In the genomic region with DNA sequence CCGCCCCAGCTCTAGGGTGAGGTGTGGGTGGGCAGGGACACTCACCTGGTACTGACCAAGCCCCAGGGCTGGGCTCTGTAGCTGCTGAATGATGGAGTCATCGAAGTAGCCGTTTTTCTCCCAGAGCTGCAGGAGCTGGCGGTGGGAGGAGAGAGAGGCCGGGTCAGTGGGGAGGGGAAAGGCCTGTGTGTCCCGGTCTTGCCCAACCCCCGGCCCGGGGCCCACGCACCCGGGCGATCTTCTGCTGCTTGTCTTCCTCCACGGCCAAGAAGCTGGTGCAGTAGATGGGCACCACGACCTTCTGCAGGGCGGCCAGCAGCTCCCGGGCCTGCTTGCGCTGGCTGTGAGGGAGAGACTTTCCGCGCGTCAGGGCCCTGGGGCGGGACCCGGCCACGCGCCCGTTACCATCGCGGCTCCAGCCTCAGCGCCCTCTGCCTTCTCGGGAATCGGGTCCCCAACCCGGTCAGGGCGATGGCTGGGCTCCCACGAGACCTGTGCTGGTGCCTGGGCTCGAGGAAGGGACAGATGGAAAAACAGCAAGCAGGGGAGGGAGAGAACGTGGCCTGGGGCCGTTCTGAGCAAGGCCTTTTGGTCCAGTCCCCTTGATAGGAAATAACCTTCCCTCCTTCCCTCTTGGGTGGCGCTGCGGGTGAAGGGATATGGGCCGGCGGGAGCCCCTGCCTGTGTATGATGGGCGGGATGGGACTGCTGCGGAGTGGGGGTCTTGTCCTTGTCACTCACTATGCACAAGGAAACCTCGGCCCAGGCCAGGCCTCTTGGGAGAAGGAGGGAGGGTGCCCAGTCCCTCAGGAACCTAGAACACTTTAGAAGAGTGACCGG, we compare ENCODE assay signal across 13 cellular contexts. TPM values are rescaled to one million over a fixed set of nuclear protein-coding genes. Genes with fewer than 3 reads are reported as not detected.
DNase-seq lines count a peak whose midpoint lies in the region; ATAC-seq and TF ChIP-seq lines count a peak whose summit lies in the region.
"Had no signal": no experiment of that assay in that cellular context is flagged by ENCODE, and none has a peak within 500 bp of the region (broad histone marks: within the 10 kb centered on the region; RNA-seq: fewer than 3 reads in every experiment).

No MANE protein-coding gene starts in this region.

- peak overlapping the region; percentile 6; the same call in 1 of the 2 replicates for H3K27ac ChIP-seq in RWPE1
- H3K27ac ChIP-seq in osteoblast (ENCODE audit: low read depth, low read length) = no peak overlapping the region
- no peak overlapping the region for H3K27ac ChIP-seq in OCI-LY7 (ENCODE audit: low read depth, low read length, poor library complexity, severe bottlenecking)

- intact Hi-C loops in OCI-LY7 (cut with micrococcal nuclease; ENCODE audit: unreplicated experiment) = no loop called here

- BruUV-seq in OCI-LY7 (replicated peaks; lab: Mats Ljungman, UMichigan) = no TSS peak

- no peaks in the 10 kb centered on the region for H3K27me3 ChIP-seq in osteoblast (ENCODE audit: insufficient read depth, low read length)
- H3K27me3 ChIP-seq: BE2C had no signal

- POLR2A ChIA-PET in RWPE1 (lab: Yijun Ruan, JAX; ENCODE audit: low non-redundant PET) (no interaction called here), OCI-LY7 (lab: Charles Lee) (no interaction called here)

- H3K36me3 ChIP-seq in osteoblast (ENCODE audit: insufficient read depth, low read length) (peaks cover 76% of the 10 kb centered on the region), OCI-LY7 (ENCODE audit: insufficient read depth, low read length) (peaks cover 98% of the 10 kb centered on the region)

- H2AFZ ChIP-seq in osteoblast (ENCODE audit: low read length) = no peak overlapping the region
- H2AFZ ChIP-seq in OCI-LY7 (ENCODE audit: low read length) = no peak overlapping the region

- H3K4me1 ChIP-seq in osteoblast (ENCODE audit: insufficient read depth, low read length) (no peaks in the 10 kb centered on the region), OCI-LY7 (ENCODE audit: insufficient read depth, low read length, poor library complexity, severe bottlenecking) (no peaks in the 10 kb centered on the region)
- H3K4me1 ChIP-seq: BE2C, Caco-2, HAP-1 had no signal

- H3K4me2 ChIP-seq in osteoblast (ENCODE audit: insufficient read depth, low read length) (no peak overlapping the region), OCI-LY7 (ENCODE audit: low read length) (no peak overlapping the region)

- no peak for DNase-seq in RWPE1 (ENCODE audit: low spot score)
- DNase-seq in left lobe of liver (ENCODE audit: low spot score) = peak; percentile 68
- DNase-seq in osteoblast (ENCODE audit: insufficient read length, low spot score, missing footprints) = peak; percentile 64
- DNase-seq in amygdala (lab: John Stamatoyannopoulos, UW) = no peak
- no peak for DNase-seq in OCI-LY7 (ENCODE audit: low spot score)
- no peak for DNase-seq in NCI-H774 (lab: John Stamatoyannopoulos, UW)
- DNase-seq: ACHN; BE2C; C1 segment of cervical spinal cord; Caco-2; CD4-positive, alpha-beta T cell had no signal

- CTCF ChIA-PET in RWPE1 (lab: Yijun Ruan, JAX) (no interaction called here), OCI-LY7 (lab: Charles Lee; ENCODE audit: unreplicated experiment) (no interaction called here)

- H3K9me3 ChIP-seq in osteoblast (ENCODE audit: low read depth, low read length) (no peaks in the 10 kb centered on the region), OCI-LY7 (ENCODE audit: low read length) (no peaks in the 10 kb centered on the region)
- H3K9me3 ChIP-seq: BE2C, Caco-2, HAP-1 had no signal

- H4K20me1 ChIP-seq in osteoblast (ENCODE audit: insufficient read depth, low read length) (peaks cover 9% of the 10 kb centered on the region), OCI-LY7 (ENCODE audit: insufficient read depth, low read length) (no peaks in the 10 kb centered on the region)

- H3K4me3 ChIP-seq in osteoblast (ENCODE audit: insufficient read depth, low read length) (no peak overlapping the region), OCI-LY7 (ENCODE audit: low read depth, low read length, poor library complexity, severe bottlenecking) (no peak overlapping the region)
- H3K4me3 ChIP-seq: HAP-1 had no signal

- H3K9me2 ChIP-seq in OCI-LY7 (ENCODE audit: insufficient read depth, low read length) = no peaks in the 10 kb centered on the region

- ATAC-seq in left lobe of liver (peak; percentile 67), HG02623 (IDR thresholded peaks at IDR 0.05; ENCODE audit: unreplicated experiment) (no peak)

- H3K79me2 ChIP-seq in osteoblast (ENCODE audit: insufficient read depth, low read length) (peaks cover 11% of the 10 kb centered on the region), OCI-LY7 (ENCODE audit: insufficient read depth, low read depth, low read length) (no peaks in the 10 kb centered on the region; the same call in 1 of the 2 replicates)

- TF ChIP-seq CTCF in RWPE1 (conservative IDR thresholded peaks at IDR 0.05; ENCODE audit: low read depth) = no peak
- no peak for TF ChIP-seq CTCF in osteoblast (IDR thresholded peaks at IDR 0.05; ENCODE audit: extremely low read depth, low read depth, low read length)
- no peak for TF ChIP-seq CTCF in OCI-LY7 (conservative IDR thresholded peaks at IDR 0.05; ENCODE audit: low read length)

RNA-seq across cellular contexts. Expression of a gene that starts 11.5 kb away (rescaled TPM):
- total RNA-seq in left lobe of liver = 27.2 TPM
- total RNA-seq in osteoblast = 5.8 and 6.5 TPM in 2 replicates
- 14.6 and 15.6 TPM in 2 replicates for total RNA-seq in OCI-LY7 (2014; rRNA removed; shearing (Covaris generic))
- 87.1 and 87.2 TPM in 2 replicates for total RNA-seq in OCI-LY7 (2022)

RNA-seq across cellular contexts. Expression of a gene that starts 34.6 kb away (rescaled TPM):
- total RNA-seq in left lobe of liver = 2.4 TPM
- total RNA-seq in osteoblast = 7.2 and 7.7 TPM in 2 replicates
- total RNA-seq in OCI-LY7 (2014; rRNA removed; shearing (Covaris generic)) = 5.2 and 6.8 TPM in 2 replicates
- 7.6 and 8.4 TPM in 2 replicates for total RNA-seq in OCI-LY7 (2022)

RNA-seq across cellular contexts. Expression of a gene that starts 34.8 kb away (rescaled TPM):
- total RNA-seq in left lobe of liver (not detected), osteoblast (not detected in 2 replicates), OCI-LY7 (2022) (not detected in 2 replicates)
- total RNA-seq in OCI-LY7 (2014; rRNA removed; shearing (Covaris generic)) = not detected in 2 replicates
- total RNA-seq: Caco-2; CD4-positive, alpha-beta T cell had no signal

RNA-seq across cellular contexts. Expression of a gene that starts 41.5 kb away (rescaled TPM):
- total RNA-seq in left lobe of liver (22.9 TPM), osteoblast (38.0 and 41.5 TPM in 2 replicates), OCI-LY7 (2022) (37.2 and 41.2 TPM in 2 replicates)
- total RNA-seq in OCI-LY7 (2014; rRNA removed; shearing (Covaris generic)) = 17.3 and 21.1 TPM in 2 replicates

RNA-seq across cellular contexts. Expression of a gene that starts 59.0 kb away (rescaled TPM):
- total RNA-seq in left lobe of liver (17.2 TPM), osteoblast (13.8 and 15.2 TPM in 2 replicates), OCI-LY7 (2022) (67.0 and 67.1 TPM in 2 replicates)
- total RNA-seq in OCI-LY7 (2014; rRNA removed; shearing (Covaris generic)) = 22.4 and 28.1 TPM in 2 replicates

Comparison
In these comparisons a context has a peak if more than half of its experiments do, and no peak if none do; other contexts are left out.
1. DNase-seq: peak in left lobe of liver (single experiment) and osteoblast (single experiment); none in RWPE1 (single experiment), amygdala (0 of 56), OCI-LY7 (single experiment) and NCI-H774 (single experiment).